ENCODE assay signal across 8 cellular contexts in genomic region chr19:28878862-28879566, GRCh38.
DNase-seq lines count a peak whose midpoint lies in the region; ATAC-seq and TF ChIP-seq lines count a peak whose summit lies in the region.

No MANE protein-coding gene starts in this region.

- no peak overlapping the region for H3K9ac ChIP-seq in mesenchymal stem cell (ENCODE audit: low read length)

- no peak overlapping the region for H3K4me3 ChIP-seq in BJ (ENCODE audit: low read depth, low read length)
- H3K4me3 ChIP-seq in H7 (ENCODE audit: insufficient read depth, low read depth, low read length): no peak overlapping the region
- no peak overlapping the region for H3K4me3 ChIP-seq in mesenchymal stem cell (ENCODE audit: insufficient read depth in 1 of 2, low read depth in 1 of 2, low read length in 2 of 2)

- H3K4me1 ChIP-seq in mesenchymal stem cell (ENCODE audit: control insufficient read depth, insufficient read depth, low read depth, low read length): peaks cover 22% of the 10 kb centered on the region

- peaks cover 2% of the 10 kb centered on the region; the same call in 1 of the 2 replicates for H3K27me3 ChIP-seq in BJ (ENCODE audit: control insufficient read depth, insufficient read depth, low read length)
- H3K27me3 ChIP-seq in H7 (ENCODE audit: control insufficient read depth, insufficient read depth, low read length): no peaks in the 10 kb centered on the region; the same call in none of the 2 replicates
- H3K27me3 ChIP-seq in mesenchymal stem cell (ENCODE audit: control insufficient read depth in 1 of 2, insufficient read depth in 1 of 2, low read length in 2 of 2): peaks cover 13 to 40% of the 10 kb centered on the region in 2 experiments

- H3K4me2 ChIP-seq in mesenchymal stem cell (ENCODE audit: low read length, poor library complexity, severe bottlenecking): no peak overlapping the region

- no peak for ATAC-seq in GM19455 (IDR thresholded peaks at IDR 0.05; ENCODE audit: unreplicated experiment)

- no peak overlapping the region for H3K23ac ChIP-seq in mesenchymal stem cell (ENCODE audit: low read length in 2 of 2)

- no peak overlapping the region for H2BK5ac ChIP-seq in mesenchymal stem cell (ENCODE audit: low read depth, low read length, poor library complexity, severe bottlenecking)

- CTCF ChIA-PET in BJ (lab: Yijun Ruan, JAX): interaction anchor here (0.6 to 2.6 kb wide), 34 partner anchors 9 to 912 kb away, joined by 3 to 44 read pairs (median 4); no protein-coding TSS in a partner anchor

- peak; percentile 57 for TF ChIP-seq CTCF in BJ (IDR thresholded peaks at IDR 0.05; ENCODE audit: insufficient read depth, low read depth, low read length)

- DNase-seq in BJ (ENCODE audit: low read depth) (peak; percentile 9), H7 (peak; percentile 66), NCI-H526 (lab: John Stamatoyannopoulos, UW) (peak; percentile 76 to 89), mesenchymal stem cell (peak; percentile 34)
- peak; percentile 25 to 31 for DNase-seq in activated CD4-positive, alpha-beta T cell treated with anti-CD3 and anti-CD28 coated beads, Interleukin-2, amount 50 U/mL, for 4 hours
- DNase-seq in effector CD4-positive, alpha-beta T cell: peak; percentile 16
- DNase-seq in stimulated activated CD8-positive, alpha-beta memory T cell treated with anti-CD3 and anti-CD28 coated beads, Interleukin-4, amount 100 ng/mL, for 24 hours (ENCODE audit: low read depth): peak; percentile 31

- POLR2A ChIA-PET in BJ (lab: Charles Lee): no interaction called here

- no peak overlapping the region for H3K14ac ChIP-seq in mesenchymal stem cell (ENCODE audit: low read length in 2 of 2)

- no peak overlapping the region for H2BK15ac ChIP-seq in mesenchymal stem cell (ENCODE audit: low read depth, poor library complexity, severe bottlenecking)

- no peak overlapping the region for H2BK12ac ChIP-seq in mesenchymal stem cell (ENCODE audit: low read length in 2 of 2)

- H3K18ac ChIP-seq in mesenchymal stem cell (ENCODE audit: low read depth in 1 of 2, low read length in 2 of 2): no peak overlapping the region

- WGBS in mesenchymal stem cell: 36% methylated on average over 9 of the region's 11 CpGs

- H4K91ac ChIP-seq in mesenchymal stem cell (ENCODE audit: low read length): no peak overlapping the region

- no peak overlapping the region for H3K27ac ChIP-seq in mesenchymal stem cell (ENCODE audit: low read length, poor library complexity, severe bottlenecking)

- no peak overlapping the region for H4K8ac ChIP-seq in mesenchymal stem cell (ENCODE audit: low read length)

- H3K79me1 ChIP-seq in mesenchymal stem cell (replicated peaks; ENCODE audit: low read length, poor library complexity, severe bottlenecking): no peaks in the 10 kb centered on the region

- no peak overlapping the region for H2AK5ac ChIP-seq in mesenchymal stem cell (ENCODE audit: low read length, severe bottlenecking)

- H3K9me3 ChIP-seq in mesenchymal stem cell (ENCODE audit: control insufficient read depth, low read length): no peaks in the 10 kb centered on the region

- no peak overlapping the region for H2BK120ac ChIP-seq in mesenchymal stem cell (ENCODE audit: low read depth, low read length)

- H2AFZ ChIP-seq in mesenchymal stem cell (ENCODE audit: low read depth, low read length): no peak overlapping the region

- no peak overlapping the region for H3K4ac ChIP-seq in mesenchymal stem cell (ENCODE audit: low read depth in 1 of 2, low read length in 2 of 2)

- H3K36me3 ChIP-seq in BJ (ENCODE audit: control insufficient read depth, insufficient read depth, low read length): no peaks in the 10 kb centered on the region
- H3K36me3 ChIP-seq in H7 (replicated peaks; ENCODE audit: control insufficient read depth, insufficient read depth, low read length): no peaks in the 10 kb centered on the region
- no peaks in the 10 kb centered on the region for H3K36me3 ChIP-seq in mesenchymal stem cell (ENCODE audit: control insufficient read depth in 1 of 2, insufficient read depth in 2 of 2, low read depth in 1 of 2, low read length in 2 of 2)

Comparison
In these comparisons a context has a peak if more than half of its experiments do, and no peak if none do; other contexts are left out.
1. DNase-seq: peak in every context shown above with its lines; median percentile 82 in NCI-H526; 66 in H7; 34 in mesenchymal stem cell; 31 in stimulated activated CD8-positive, alpha-beta memory T cell treated with anti-CD3 and anti-CD28 coated beads, Interleukin-4, amount 100 ng/mL, for 24 hours; 28 in activated CD4-positive, alpha-beta T cell treated with anti-CD3 and anti-CD28 coated beads, Interleukin-2, amount 50 U/mL, for 4 hours; 16 in effector CD4-positive, alpha-beta T cell; 9 in BJ.